In genomic region chr16:15950167-15950854, GRCh38 we compare ENCODE assay signal across 8 cellular contexts. TPM values are rescaled to one million over a fixed set of nuclear protein-coding genes. Genes with fewer than 3 reads are reported as not detected.
DNase-seq lines count a peak whose midpoint lies in the region; ATAC-seq, FAIRE-seq and TF ChIP-seq lines count a peak whose summit lies in the region.

No MANE protein-coding gene starts in this region.

- peak in 1 of 2 donors; percentile 10 for ATAC-seq in CD4-positive, CD25-positive, alpha-beta regulatory T cell (ENCODE audit: low read depth in 2 of 2)
- peak; percentile 63 for ATAC-seq in K562

- H3K27ac ChIP-seq in CD4-positive, CD25-positive, alpha-beta regulatory T cell (ENCODE audit: insufficient read depth, low read length, poor library complexity, severe bottlenecking), result peak overlapping the region; percentile 92
- H3K27ac ChIP-seq in K562 (ENCODE audit: extremely low read depth, low read depth, low read length) (peak overlapping the region; percentile 83), iPS-18a (ENCODE audit: low read length) (no peak overlapping the region), small intestine (ENCODE audit: low read depth in 1 of 2, low read length in 1 of 2) (peak overlapping the region; percentile 43 to 65)

- TF ChIP-seq RAD21 in K562 (CRISPR knock-in tag; conservative IDR thresholded peaks at IDR 0.05 in 1 of 2, IDR thresholded peaks at IDR 0.05 in 1 of 2), result no peak

- intact Hi-C loops in K562 (cut with micrococcal nuclease), result loop anchor here (5.0 kb wide), 1 partner anchor 37 kb away; no protein-coding TSS in a partner anchor

- in situ Hi-C loops in K562 (cut with MboI), result no loop called here

- POLR2A ChIA-PET in K562 (lab: Yijun Ruan, JAX), result interaction anchor here (0.6 to 1.5 kb wide), 4 partner anchors 10 to 77 kb away, joined by 3 to 10 read pairs (median 4); partner anchors contain the start of gene CEP20

- H3K9me1 ChIP-seq in K562 (ENCODE audit: control insufficient read depth, insufficient read depth, low read length), result no peaks in the 10 kb centered on the region

- no peak for TF ChIP-seq POLR2A in K562 (conservative IDR thresholded peaks at IDR 0.05)

- WGBS in K562 (ENCODE audit: insufficient coverage, low coverage, missing lambda C conversion rate), result 2% methylated on average over 18 of the region's 18 CpGs
- WGBS in small intestine, 3 donors, result 0 to 1% (median 0%) methylated on average over 18 of the region's 18 CpGs

- H3K9ac ChIP-seq in K562 (ENCODE audit: insufficient read depth in 1 of 2, low read depth in 2 of 2, low read length in 2 of 2), result peak overlapping the region; percentile 77 to 96
- H3K9ac ChIP-seq in iPS-18a (ENCODE audit: low read length), result peak overlapping the region; percentile 79

- peaks cover 7% of the 10 kb centered on the region for H4K20me1 ChIP-seq in K562 (replicated peaks; ENCODE audit: control insufficient read depth, insufficient read depth, low read length)

- CTCF ChIA-PET in K562 (lab: Yijun Ruan, JAX; ENCODE audit: low intra/inter-chr PET ratio), result no interaction called here

- H2AFZ ChIP-seq in K562 (ENCODE audit: low read depth, low read length), result peak overlapping the region; percentile 35; the same call in 1 of the 2 replicates

- peak overlapping the region; percentile 95 for H3K4me3 ChIP-seq in CD4-positive, CD25-positive, alpha-beta regulatory T cell (ENCODE audit: low read depth, low read length)
- peak overlapping the region; percentile 90 for H3K4me3 ChIP-seq in K562
- H3K4me3 ChIP-seq in iPS-18a (ENCODE audit: low read length), result peak overlapping the region; percentile 67
- H3K4me3 ChIP-seq in small intestine (ENCODE audit: low read depth in 1 of 2, low read length in 2 of 2), result peak overlapping the region; percentile 69 to 73

- BruUV-seq in K562 (replicated peaks; lab: Mats Ljungman, UMichigan), result TSS peak; percentile 46

- peak overlapping the region; percentile 88 to 99 (median 95) for H3K4me3 Mint-ChIP-seq in CD4-positive, CD25-positive, alpha-beta regulatory T cell

- DNase-seq in CD4-positive, CD25-positive, alpha-beta regulatory T cell, result peak; percentile 41 to 60 (median 46)
- peak; percentile 55 for DNase-seq in HT-29 (ENCODE audit: low spot score)
- DNase-seq in T-helper 1 cell, result peak; percentile 28 to 38 (median 31)
- peak; percentile 39 to 66 (median 50) for DNase-seq in K562 (ENCODE audit: extremely low read depth in 1 of 4, low spot score in 3 of 4)
- peak; percentile 42 for DNase-seq in small intestine
- DNase-seq in NCI-H1930 (lab: John Stamatoyannopoulos, UW), result no peak
- no peak for DNase-seq in NCI-H2081 treated with DMSO at 0.1 percent for 48 hours (lab: John Stamatoyannopoulos, UW)

- no peaks in the 10 kb centered on the region for H3K9me3 ChIP-seq in CD4-positive, CD25-positive, alpha-beta regulatory T cell (ENCODE audit: control insufficient read depth in 2 of 2, low read length in 2 of 2)
- H3K9me3 ChIP-seq in K562 (replicated peaks; ENCODE audit: control insufficient read depth, insufficient read depth, low read depth, low read length), result no peaks in the 10 kb centered on the region
- H3K9me3 ChIP-seq in iPS-18a (ENCODE audit: control insufficient read depth, low read depth, low read length), result no peaks in the 10 kb centered on the region
- H3K9me3 ChIP-seq in small intestine (ENCODE audit: control insufficient read depth, low read depth), result no peaks in the 10 kb centered on the region

- H3K27me3 ChIP-seq in CD4-positive, CD25-positive, alpha-beta regulatory T cell (ENCODE audit: control insufficient read depth, insufficient read depth, low read length), result no peaks in the 10 kb centered on the region
- H3K27me3 ChIP-seq in K562 (ENCODE audit: control insufficient read depth in 2 of 2, insufficient read depth in 2 of 2, low read length in 2 of 2), result no peaks in the 10 kb centered on the region
- no peaks in the 10 kb centered on the region for H3K27me3 ChIP-seq in iPS-18a (ENCODE audit: control insufficient read depth, insufficient read depth, low read length)
- no peaks in the 10 kb centered on the region for H3K27me3 ChIP-seq in small intestine (ENCODE audit: control insufficient read depth in 2 of 2, insufficient read depth in 2 of 2, low read length in 2 of 2)

- FAIRE-seq in K562 (lab: Jason Lieb, UNC), result peak; percentile 87
- no peak for FAIRE-seq in small intestine (lab: Jason Lieb, UNC)

- no peaks in the 10 kb centered on the region for H3K36me3 ChIP-seq in CD4-positive, CD25-positive, alpha-beta regulatory T cell (ENCODE audit: control insufficient read depth, insufficient read depth, low read length)
- H3K36me3 ChIP-seq in K562 (ENCODE audit: control insufficient read depth, insufficient read depth, low read length) (peaks cover 10% of the 10 kb centered on the region; the same call in 2 of the 3 replicates), iPS-18a (ENCODE audit: control insufficient read depth, low read depth, low read length) (no peaks in the 10 kb centered on the region), small intestine (ENCODE audit: control insufficient read depth in 2 of 2, insufficient read depth in 2 of 2, low read length in 2 of 2) (no peaks in the 10 kb centered on the region)

- peaks cover 18 to 54% (median 39%) of the 10 kb centered on the region in 4 donors for H3K4me1 Mint-ChIP-seq in CD4-positive, CD25-positive, alpha-beta regulatory T cell

- peak overlapping the region; percentile 93 to 98 (median 98) for H3K27ac Mint-ChIP-seq in CD4-positive, CD25-positive, alpha-beta regulatory T cell

- H3K79me2 ChIP-seq in K562 (ENCODE audit: control insufficient read depth, insufficient read depth, low read length), result peaks cover 58% of the 10 kb centered on the region

- H3K4me1 ChIP-seq in CD4-positive, CD25-positive, alpha-beta regulatory T cell (ENCODE audit: control insufficient read depth, insufficient read depth, low read length, poor library complexity, severe bottlenecking), result peaks cover 55% of the 10 kb centered on the region
- H3K4me1 ChIP-seq in K562 (replicated peaks in 1 of 2; ENCODE audit: control insufficient read depth in 2 of 2, insufficient read depth in 2 of 2, low read length in 2 of 2) (peaks cover 27 to 36% of the 10 kb centered on the region in 2 experiments; a peak in 4 of 5 replicates), iPS-18a (ENCODE audit: control insufficient read depth, low read depth, low read length) (peaks cover 5% of the 10 kb centered on the region), small intestine (ENCODE audit: control insufficient read depth in 2 of 2, insufficient read depth in 1 of 2, low read depth in 1 of 2, low read length in 1 of 2) (peaks cover 0 to 15% of the 10 kb centered on the region in 2 donors)

- H3K27me3 Mint-ChIP-seq in CD4-positive, CD25-positive, alpha-beta regulatory T cell, result peaks cover 9% of the 10 kb centered on the region

- TF ChIP-seq EP300 in K562 (IDR thresholded peaks at IDR 0.05; ENCODE audit: low read length), result no peak

- TF ChIP-seq CTCF in K562 (IDR thresholded peaks at IDR 0.05 in 2 of 3, conservative IDR thresholded peaks at IDR 0.05 in 1 of 3; ENCODE audit: insufficient read depth in 2 of 3, low read depth in 1 of 3, low read length in 3 of 3), result no peak

- peak overlapping the region; percentile 86 for H3K4me2 ChIP-seq in K562 (ENCODE audit: insufficient read depth, low read length)

- peaks cover 13% of the 10 kb centered on the region for H3K36me3 Mint-ChIP-seq in CD4-positive, CD25-positive, alpha-beta regulatory T cell

- H3K9me3 Mint-ChIP-seq in CD4-positive, CD25-positive, alpha-beta regulatory T cell, result no peaks in the 10 kb centered on the region

TF ChIP-seq in K562, 482 proteins besides CTCF, POLR2A, EP300 and RAD21 (continues in another document):
- TF ChIP-seq RCOR1 (IDR thresholded peaks at IDR 0.05; ENCODE audit: borderline replicate concordance in 1 of 2, low read depth in 2 of 2, low read length in 2 of 2) (no peak), ZNF174 (CRISPR knock-in tag; IDR thresholded peaks at IDR 0.05) (no peak), KDM1A (IDR thresholded peaks at IDR 0.05) (no peak), KLF1 (tag; IDR thresholded peaks at IDR 0.05) (no peak), ZNF184 (CRISPR knock-in tag; IDR thresholded peaks at IDR 0.05) (no peak), KLF16 (IDR thresholded peaks at IDR 0.05) (no peak), ZNF253 (CRISPR knock-in tag; conservative IDR thresholded peaks at IDR 0.05) (no peak), KAT2B (IDR thresholded peaks at IDR 0.05; ENCODE audit: low read depth, low read length) (no peak), RNF2 (IDR thresholded peaks at IDR 0.05) (no peak)

RNA-seq across cellular contexts. Expression of gene ABCC1, which starts 0.9 kb away (rescaled TPM):
- 103 TPM for total RNA-seq in CD4-positive, CD25-positive, alpha-beta regulatory T cell
- polyA plus RNA-seq in CD4-positive, CD25-positive, alpha-beta regulatory T cell, result 1 to 10 TPM; 6.9 to 8.9 (median 8.3) TPM
- 26.1 and 35.2 TPM in 2 replicates for total RNA-seq in HT-29 (2014; rRNA removed; shearing (Covaris generic))
- total RNA-seq in K562 (2011; cell fraction: chromatin; rRNA removed; ENCODE audit: low replicate concordance), result 141 and 264 TPM in 2 replicates
- total RNA-seq in K562 (2011; cell fraction: nucleolus; rRNA removed), result 136 and 143 TPM in 2 replicates
- 122 and 132 TPM in 2 replicates for total RNA-seq in K562 (2011; cell fraction: nucleoplasm; rRNA removed)
- total RNA-seq in K562 (2014; rRNA removed) (12.5 and 15.7 TPM in 2 replicates), K562 (2014; rRNA removed; fragmentation: Illumina TruSeq; extraction: Trizol) (9.5 and 10.0 TPM in 2 replicates), K562 (2015; rRNA removed; fragmentation: Illumina TruSeq; extraction: Trizol) (7.4 and 8.8 TPM in 2 replicates), K562 (2021) (39.9 and 41.6 TPM in 2 replicates)
- polyA plus RNA-seq in K562 (2011; rRNA removed) (9.9 and 13.8 TPM in 2 replicates), K562 (2014; fragmentation: Illumina TruSeq; extraction: Trizol) (27.2 and 27.9 TPM in 2 replicates), K562 (2014; fragmentation: Nextera tagmentation; extraction: Ambion mirVana) (1 to 10 TPM; 3.9 to 4.4 TPM), K562 (2014; rRNA removed) (14.2 and 15.6 TPM in 2 replicates), small intestine (10 to 100 TPM in 1 of 3 donors, under 1 TPM in 2; 0.54 to 12.4 (median 0.89) TPM)
- polyA plus RNA-seq in K562 (2011; cell fraction: cytosol; rRNA removed), result 13.3 and 15.4 TPM in 2 replicates
- polyA plus RNA-seq in K562 (2011; cell fraction: nucleus; rRNA removed), result 35.3 and 52.6 TPM in 2 replicates
- 32.3 and 37.8 TPM in 2 replicates for polyA plus RNA-seq in K562 (2012)
- 35.0 and 39.8 TPM in 2 replicates for polyA minus RNA-seq in K562 (2011; rRNA and poly(A)+ RNA removed)
- 36.8 and 44.5 TPM in 2 replicates for polyA minus RNA-seq in K562 (2011; cell fraction: cytosol; rRNA and poly(A)+ RNA removed)
- polyA minus RNA-seq in K562 (2011; cell fraction: nucleus; rRNA and poly(A)+ RNA removed), result 28.7 and 39.2 TPM in 2 replicates

Comparison
In these comparisons a context has a peak if more than half of its experiments do, and no peak if none do; other contexts are left out.
1. DNase-seq: peak in CD4-positive, CD25-positive, alpha-beta regulatory T cell (3 of 3), HT-29 (single experiment), T-helper 1 cell (5 of 5), K562 (4 of 4) and small intestine (single experiment); none in NCI-H1930 (0 of 2) and NCI-H2081 treated with DMSO at 0.1 percent for 48 hours (single experiment).
2. Peak in every context shown above with its lines, with median percentiles within 50 percentile points of each other: H3K4me3 ChIP-seq.